ENCODE assay signal across 2 cellular contexts in the genomic region with DNA sequence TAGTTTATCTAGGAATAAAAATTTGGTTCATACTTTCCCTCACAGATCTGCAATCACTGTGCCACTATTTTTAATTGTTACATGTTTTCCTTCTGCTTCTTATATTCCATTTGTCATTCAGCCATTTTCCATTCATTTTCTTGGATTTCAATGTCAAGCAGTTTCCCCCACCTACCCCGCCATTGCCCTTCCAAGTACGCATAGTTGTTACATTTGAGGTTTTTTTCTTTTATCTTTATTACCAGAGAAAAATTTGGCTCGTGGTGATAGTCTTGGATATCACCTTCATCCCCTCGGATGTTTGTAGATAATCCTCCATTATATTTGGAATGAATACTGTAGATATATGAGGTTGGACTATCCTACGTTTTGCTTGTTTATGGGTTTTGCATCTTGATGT.
TF ChIP-seq lines count a peak whose summit lies in the region.

No MANE protein-coding gene starts in this region.

TF ChIP-seq in GM23338, 12 proteins besides CTCF, POLR2A, EP300 and RAD21:
- TF ChIP-seq, protein P1, sequence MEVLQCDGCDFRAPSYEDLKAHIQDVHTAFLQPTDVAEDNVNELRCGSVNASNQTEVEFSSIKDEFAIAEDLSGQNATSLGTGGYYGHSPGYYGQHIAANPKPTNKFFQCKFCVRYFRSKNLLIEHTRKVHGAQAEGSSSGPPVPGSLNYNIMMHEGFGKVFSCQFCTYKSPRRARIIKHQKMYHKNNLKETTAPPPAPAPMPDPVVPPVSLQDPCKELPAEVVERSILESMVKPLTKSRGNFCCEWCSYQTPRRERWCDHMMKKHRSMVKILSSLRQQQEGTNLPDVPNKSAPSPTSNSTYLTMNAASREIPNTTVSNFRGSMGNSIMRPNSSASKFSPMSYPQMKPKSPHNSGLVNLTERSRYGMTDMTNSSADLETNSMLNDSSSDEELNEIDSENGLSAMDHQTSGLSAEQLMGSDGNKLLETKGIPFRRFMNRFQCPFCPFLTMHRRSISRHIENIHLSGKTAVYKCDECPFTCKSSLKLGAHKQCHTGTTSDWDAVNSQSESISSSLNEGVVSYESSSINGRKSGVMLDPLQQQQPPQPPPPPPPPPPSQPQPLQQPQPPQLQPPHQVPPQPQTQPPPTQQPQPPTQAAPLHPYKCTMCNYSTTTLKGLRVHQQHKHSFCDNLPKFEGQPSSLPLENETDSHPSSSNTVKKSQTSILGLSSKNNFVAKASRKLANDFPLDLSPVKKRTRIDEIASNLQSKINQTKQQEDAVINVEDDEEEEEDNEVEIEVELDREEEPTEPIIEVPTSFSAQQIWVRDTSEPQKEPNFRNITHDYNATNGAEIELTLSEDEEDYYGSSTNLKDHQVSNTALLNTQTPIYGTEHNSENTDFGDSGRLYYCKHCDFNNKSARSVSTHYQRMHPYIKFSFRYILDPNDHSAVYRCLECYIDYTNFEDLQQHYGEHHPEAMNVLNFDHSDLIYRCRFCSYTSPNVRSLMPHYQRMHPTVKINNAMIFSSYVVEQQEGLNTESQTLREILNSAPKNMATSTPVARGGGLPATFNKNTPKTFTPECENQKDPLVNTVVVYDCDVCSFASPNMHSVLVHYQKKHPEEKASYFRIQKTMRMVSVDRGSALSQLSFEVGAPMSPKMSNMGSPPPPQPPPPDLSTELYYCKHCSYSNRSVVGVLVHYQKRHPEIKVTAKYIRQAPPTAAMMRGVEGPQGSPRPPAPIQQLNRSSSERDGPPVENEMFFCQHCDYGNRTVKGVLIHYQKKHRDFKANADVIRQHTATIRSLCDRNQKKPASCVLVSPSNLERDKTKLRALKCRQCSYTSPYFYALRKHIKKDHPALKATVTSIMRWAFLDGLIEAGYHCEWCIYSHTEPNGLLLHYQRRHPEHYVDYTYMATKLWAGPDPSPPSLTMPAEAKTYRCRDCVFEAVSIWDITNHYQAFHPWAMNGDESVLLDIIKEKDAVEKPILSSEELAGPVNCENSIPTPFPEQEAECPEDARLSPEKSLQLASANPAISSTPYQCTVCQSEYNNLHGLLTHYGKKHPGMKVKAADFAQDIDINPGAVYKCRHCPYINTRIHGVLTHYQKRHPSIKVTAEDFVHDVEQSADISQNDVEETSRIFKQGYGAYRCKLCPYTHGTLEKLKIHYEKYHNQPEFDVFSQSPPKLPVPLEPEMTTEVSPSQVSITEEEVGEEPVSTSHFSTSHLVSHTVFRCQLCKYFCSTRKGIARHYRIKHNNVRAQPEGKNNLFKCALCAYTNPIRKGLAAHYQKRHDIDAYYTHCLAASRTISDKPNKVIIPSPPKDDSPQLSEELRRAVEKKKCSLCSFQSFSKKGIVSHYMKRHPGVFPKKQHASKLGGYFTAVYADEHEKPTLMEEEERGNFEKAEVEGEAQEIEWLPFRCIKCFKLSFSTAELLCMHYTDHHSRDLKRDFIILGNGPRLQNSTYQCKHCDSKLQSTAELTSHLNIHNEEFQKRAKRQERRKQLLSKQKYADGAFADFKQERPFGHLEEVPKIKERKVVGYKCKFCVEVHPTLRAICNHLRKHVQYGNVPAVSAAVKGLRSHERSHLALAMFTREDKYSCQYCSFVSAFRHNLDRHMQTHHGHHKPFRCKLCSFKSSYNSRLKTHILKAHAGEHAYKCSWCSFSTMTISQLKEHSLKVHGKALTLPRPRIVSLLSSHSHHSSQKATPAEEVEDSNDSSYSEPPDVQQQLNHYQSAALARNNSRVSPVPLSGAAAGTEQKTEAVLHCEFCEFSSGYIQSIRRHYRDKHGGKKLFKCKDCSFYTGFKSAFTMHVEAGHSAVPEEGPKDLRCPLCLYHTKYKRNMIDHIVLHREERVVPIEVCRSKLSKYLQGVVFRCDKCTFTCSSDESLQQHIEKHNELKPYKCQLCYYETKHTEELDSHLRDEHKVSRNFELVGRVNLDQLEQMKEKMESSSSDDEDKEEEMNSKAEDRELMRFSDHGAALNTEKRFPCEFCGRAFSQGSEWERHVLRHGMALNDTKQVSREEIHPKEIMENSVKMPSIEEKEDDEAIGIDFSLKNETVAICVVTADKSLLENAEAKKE (CRISPR knock-in tag; IDR thresholded peaks at IDR 0.05) = no peak
- TF ChIP-seq STAT1 (IDR thresholded peaks at IDR 0.05; ENCODE audit: unreplicated experiment) (no peak), CREB1 (CRISPR knock-in tag; IDR thresholded peaks at IDR 0.05; ENCODE audit: low read depth) (no peak), NANOG (IDR thresholded peaks at IDR 0.05; ENCODE audit: borderline replicate concordance) (no peak), EZH2 (IDR thresholded peaks at IDR 0.05; ENCODE audit: low read depth, unreplicated experiment) (no peak), POLR2AphosphoS5 (IDR thresholded peaks at IDR 0.05; ENCODE audit: low read depth) (no peak), EZH2phosphoT487 (IDR thresholded peaks at IDR 0.05; ENCODE audit: unreplicated experiment) (no peak)
- TF ChIP-seq, protein P2, sequence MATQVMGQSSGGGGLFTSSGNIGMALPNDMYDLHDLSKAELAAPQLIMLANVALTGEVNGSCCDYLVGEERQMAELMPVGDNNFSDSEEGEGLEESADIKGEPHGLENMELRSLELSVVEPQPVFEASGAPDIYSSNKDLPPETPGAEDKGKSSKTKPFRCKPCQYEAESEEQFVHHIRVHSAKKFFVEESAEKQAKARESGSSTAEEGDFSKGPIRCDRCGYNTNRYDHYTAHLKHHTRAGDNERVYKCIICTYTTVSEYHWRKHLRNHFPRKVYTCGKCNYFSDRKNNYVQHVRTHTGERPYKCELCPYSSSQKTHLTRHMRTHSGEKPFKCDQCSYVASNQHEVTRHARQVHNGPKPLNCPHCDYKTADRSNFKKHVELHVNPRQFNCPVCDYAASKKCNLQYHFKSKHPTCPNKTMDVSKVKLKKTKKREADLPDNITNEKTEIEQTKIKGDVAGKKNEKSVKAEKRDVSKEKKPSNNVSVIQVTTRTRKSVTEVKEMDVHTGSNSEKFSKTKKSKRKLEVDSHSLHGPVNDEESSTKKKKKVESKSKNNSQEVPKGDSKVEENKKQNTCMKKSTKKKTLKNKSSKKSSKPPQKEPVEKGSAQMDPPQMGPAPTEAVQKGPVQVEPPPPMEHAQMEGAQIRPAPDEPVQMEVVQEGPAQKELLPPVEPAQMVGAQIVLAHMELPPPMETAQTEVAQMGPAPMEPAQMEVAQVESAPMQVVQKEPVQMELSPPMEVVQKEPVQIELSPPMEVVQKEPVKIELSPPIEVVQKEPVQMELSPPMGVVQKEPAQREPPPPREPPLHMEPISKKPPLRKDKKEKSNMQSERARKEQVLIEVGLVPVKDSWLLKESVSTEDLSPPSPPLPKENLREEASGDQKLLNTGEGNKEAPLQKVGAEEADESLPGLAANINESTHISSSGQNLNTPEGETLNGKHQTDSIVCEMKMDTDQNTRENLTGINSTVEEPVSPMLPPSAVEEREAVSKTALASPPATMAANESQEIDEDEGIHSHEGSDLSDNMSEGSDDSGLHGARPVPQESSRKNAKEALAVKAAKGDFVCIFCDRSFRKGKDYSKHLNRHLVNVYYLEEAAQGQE (IDR thresholded peaks at IDR 0.05; ENCODE audit: unreplicated experiment) = no peak

TF ChIP-seq in K562, 482 proteins besides CTCF, POLR2A, EP300 and RAD21 (continued from another document and continues in another):
- TF ChIP-seq ZNF764 (CRISPR knock-in tag; IDR thresholded peaks at IDR 0.05; ENCODE audit: low read depth) = no peak
- 0 out of 2 replicates have a peak, but pooled peaks have one; percentile 4 for TF ChIP-seq SMARCA5 (IDR thresholded peaks at IDR 0.05)
- peak; percentile 65; the same call in 1 of the 2 replicates for TF ChIP-seq CC2D1A (IDR thresholded peaks at IDR 0.05)
- TF ChIP-seq STAT5A (IDR thresholded peaks at IDR 0.05; ENCODE audit: borderline replicate concordance, low read length) = peak; percentile 74; the same call in 1 of the 2 replicates
- TF ChIP-seq POLR2AphosphoS5 (IDR thresholded peaks at IDR 0.05; ENCODE audit: control insufficient read depth, insufficient read depth, low read depth, low read length) = peak; percentile 46; the same call in 1 of the 2 replicates
- TF ChIP-seq, protein P3, sequence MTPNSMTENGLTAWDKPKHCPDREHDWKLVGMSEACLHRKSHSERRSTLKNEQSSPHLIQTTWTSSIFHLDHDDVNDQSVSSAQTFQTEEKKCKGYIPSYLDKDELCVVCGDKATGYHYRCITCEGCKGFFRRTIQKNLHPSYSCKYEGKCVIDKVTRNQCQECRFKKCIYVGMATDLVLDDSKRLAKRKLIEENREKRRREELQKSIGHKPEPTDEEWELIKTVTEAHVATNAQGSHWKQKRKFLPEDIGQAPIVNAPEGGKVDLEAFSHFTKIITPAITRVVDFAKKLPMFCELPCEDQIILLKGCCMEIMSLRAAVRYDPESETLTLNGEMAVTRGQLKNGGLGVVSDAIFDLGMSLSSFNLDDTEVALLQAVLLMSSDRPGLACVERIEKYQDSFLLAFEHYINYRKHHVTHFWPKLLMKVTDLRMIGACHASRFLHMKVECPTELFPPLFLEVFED (CRISPR knock-in tag; conservative IDR thresholded peaks at IDR 0.05) = 0 out of 2 replicates have a peak, but pooled peaks have one; percentile 56
- peak; percentile 54 for TF ChIP-seq L3MBTL2 (IDR thresholded peaks at IDR 0.05)
- TF ChIP-seq BRD4 (IDR thresholded peaks at IDR 0.05) = peak; percentile 78; the same call in 1 of the 2 replicates
- peak; percentile 84 for TF ChIP-seq PML (IDR thresholded peaks at IDR 0.05; ENCODE audit: low read length)
- TF ChIP-seq ZNF584 (CRISPR knock-in tag; IDR thresholded peaks at IDR 0.05; ENCODE audit: low read depth) = no peak; the same call in 1 of the 2 replicates
- peak; percentile 95 for TF ChIP-seq CBFA2T3 (IDR thresholded peaks at IDR 0.05)
- TF ChIP-seq PHTF2 (CRISPR knock-in tag; IDR thresholded peaks at IDR 0.05) = no peak
- 0 out of 2 replicates have a peak, but pooled peaks have one; percentile 32 for TF ChIP-seq ZNF444 (CRISPR knock-in tag; IDR thresholded peaks at IDR 0.05)
- TF ChIP-seq, protein P2 (CRISPR knock-in tag; IDR thresholded peaks at IDR 0.05; ENCODE audit: low read depth) = no peak
- TF ChIP-seq, protein P4, sequence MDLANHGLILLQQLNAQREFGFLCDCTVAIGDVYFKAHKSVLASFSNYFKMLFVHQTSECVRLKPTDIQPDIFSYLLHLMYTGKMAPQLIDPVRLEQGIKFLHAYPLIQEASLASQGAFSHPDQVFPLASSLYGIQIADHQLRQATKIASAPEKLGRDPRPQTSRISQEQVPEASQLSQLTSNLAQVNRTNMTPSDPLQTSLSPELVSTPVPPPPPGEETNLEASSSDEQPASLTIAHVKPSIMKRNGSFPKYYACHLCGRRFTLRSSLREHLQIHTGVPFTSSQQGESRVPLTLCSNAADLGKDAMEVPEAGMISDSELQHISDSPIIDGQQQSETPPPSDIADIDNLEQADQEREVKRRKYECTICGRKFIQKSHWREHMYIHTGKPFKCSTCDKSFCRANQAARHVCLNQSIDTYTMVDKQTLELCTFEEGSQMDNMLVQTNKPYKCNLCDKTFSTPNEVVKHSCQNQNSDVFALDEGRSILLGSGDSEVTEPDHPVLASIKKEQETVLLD (IDR thresholded peaks at IDR 0.05) = 0 out of 2 replicates have a peak, but pooled peaks have one; percentile 49
- TF ChIP-seq, protein P5, sequence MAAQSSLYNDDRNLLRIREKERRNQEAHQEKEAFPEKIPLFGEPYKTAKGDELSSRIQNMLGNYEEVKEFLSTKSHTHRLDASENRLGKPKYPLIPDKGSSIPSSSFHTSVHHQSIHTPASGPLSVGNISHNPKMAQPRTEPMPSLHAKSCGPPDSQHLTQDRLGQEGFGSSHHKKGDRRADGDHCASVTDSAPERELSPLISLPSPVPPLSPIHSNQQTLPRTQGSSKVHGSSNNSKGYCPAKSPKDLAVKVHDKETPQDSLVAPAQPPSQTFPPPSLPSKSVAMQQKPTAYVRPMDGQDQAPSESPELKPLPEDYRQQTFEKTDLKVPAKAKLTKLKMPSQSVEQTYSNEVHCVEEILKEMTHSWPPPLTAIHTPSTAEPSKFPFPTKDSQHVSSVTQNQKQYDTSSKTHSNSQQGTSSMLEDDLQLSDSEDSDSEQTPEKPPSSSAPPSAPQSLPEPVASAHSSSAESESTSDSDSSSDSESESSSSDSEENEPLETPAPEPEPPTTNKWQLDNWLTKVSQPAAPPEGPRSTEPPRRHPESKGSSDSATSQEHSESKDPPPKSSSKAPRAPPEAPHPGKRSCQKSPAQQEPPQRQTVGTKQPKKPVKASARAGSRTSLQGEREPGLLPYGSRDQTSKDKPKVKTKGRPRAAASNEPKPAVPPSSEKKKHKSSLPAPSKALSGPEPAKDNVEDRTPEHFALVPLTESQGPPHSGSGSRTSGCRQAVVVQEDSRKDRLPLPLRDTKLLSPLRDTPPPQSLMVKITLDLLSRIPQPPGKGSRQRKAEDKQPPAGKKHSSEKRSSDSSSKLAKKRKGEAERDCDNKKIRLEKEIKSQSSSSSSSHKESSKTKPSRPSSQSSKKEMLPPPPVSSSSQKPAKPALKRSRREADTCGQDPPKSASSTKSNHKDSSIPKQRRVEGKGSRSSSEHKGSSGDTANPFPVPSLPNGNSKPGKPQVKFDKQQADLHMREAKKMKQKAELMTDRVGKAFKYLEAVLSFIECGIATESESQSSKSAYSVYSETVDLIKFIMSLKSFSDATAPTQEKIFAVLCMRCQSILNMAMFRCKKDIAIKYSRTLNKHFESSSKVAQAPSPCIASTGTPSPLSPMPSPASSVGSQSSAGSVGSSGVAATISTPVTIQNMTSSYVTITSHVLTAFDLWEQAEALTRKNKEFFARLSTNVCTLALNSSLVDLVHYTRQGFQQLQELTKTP (IDR thresholded peaks at IDR 0.05; ENCODE audit: low read depth in 1 of 2, partially characterized antibody in 2 of 2) = peak in 1 of 2 experiments; percentile 43
- no peak for TF ChIP-seq SMAD2 (IDR thresholded peaks at IDR 0.05; ENCODE audit: low read depth, low read length)
- TF ChIP-seq NFRKB (IDR thresholded peaks at IDR 0.05; ENCODE audit: low read depth) = peak; percentile 93
- TF ChIP-seq TAF9B (IDR thresholded peaks at IDR 0.05; ENCODE audit: partially characterized antibody) = peak; percentile 28
- TF ChIP-seq ZNF583 (CRISPR knock-in tag; IDR thresholded peaks at IDR 0.05) = 0 out of 2 replicates have a peak, but pooled peaks have one; percentile 44
